ENCODE assay signal across 1 cellular context in the genomic region with DNA sequence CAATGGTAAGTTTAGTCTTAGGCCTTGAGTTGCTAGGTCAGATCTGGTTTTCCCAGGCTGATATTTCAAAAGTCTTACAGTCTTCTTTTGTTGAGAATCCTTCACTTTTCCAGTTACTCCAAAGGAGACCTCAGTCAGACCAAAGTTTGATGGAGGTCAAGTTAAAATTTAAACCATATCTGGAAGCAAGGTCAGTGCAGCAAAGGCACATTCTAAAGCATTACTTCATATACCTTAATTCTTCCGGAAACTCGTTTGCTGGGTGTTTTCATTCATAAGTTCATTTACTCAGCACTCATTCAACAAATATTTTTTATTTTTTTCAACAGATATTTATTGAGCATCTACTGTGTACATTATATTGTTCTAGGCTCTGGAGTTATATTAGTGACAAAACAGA.
A peak's percentile ranks its signal among the peaks of the same experiment; 100 is the strongest.
TF ChIP-seq lines count a peak whose summit lies in the region.

No MANE protein-coding gene starts in this region.

TF ChIP-seq in HepG2, 621 proteins besides CTCF, POLR2A, EP300 and RAD21 (continued from another document):
- TF ChIP-seq, protein P1, sequence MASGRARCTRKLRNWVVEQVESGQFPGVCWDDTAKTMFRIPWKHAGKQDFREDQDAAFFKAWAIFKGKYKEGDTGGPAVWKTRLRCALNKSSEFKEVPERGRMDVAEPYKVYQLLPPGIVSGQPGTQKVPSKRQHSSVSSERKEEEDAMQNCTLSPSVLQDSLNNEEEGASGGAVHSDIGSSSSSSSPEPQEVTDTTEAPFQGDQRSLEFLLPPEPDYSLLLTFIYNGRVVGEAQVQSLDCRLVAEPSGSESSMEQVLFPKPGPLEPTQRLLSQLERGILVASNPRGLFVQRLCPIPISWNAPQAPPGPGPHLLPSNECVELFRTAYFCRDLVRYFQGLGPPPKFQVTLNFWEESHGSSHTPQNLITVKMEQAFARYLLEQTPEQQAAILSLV (CRISPR knock-in tag; IDR thresholded peaks at IDR 0.05; ENCODE audit: borderline replicate concordance), result no peak
- TF ChIP-seq CHD4 (IDR thresholded peaks at IDR 0.05; ENCODE audit: borderline replicate concordance, low read length) (no peak), SOX13 (IDR thresholded peaks at IDR 0.05) (no peak), SOX13 (CRISPR knock-in tag; conservative IDR thresholded peaks at IDR 0.05 in 1 of 2, IDR thresholded peaks at IDR 0.05 in 1 of 2) (peak in 1 of 2 experiments; percentile 53; a peak in 1 of 4 replicates), SETDB1 (CRISPR knock-in tag; IDR thresholded peaks at IDR 0.05; ENCODE audit: borderline replicate concordance) (no peak), KAT8 (CRISPR knock-in tag; IDR thresholded peaks at IDR 0.05) (0 out of 2 replicates have a peak, but pooled peaks have one; percentile 25), MZF1 (CRISPR knock-in tag; IDR thresholded peaks at IDR 0.05; ENCODE audit: borderline replicate concordance) (no peak), SNRNP70 (IDR thresholded peaks at IDR 0.05; ENCODE audit: low read depth, low read length) (no peak), SOX5 (CRISPR knock-in tag; IDR thresholded peaks at IDR 0.05; ENCODE audit: borderline replicate concordance) (peak; percentile 29; the same call in 1 of the 2 replicates), ZBTB10 (CRISPR knock-in tag; IDR thresholded peaks at IDR 0.05; ENCODE audit: borderline replicate concordance) (no peak), FOXJ3 (CRISPR knock-in tag; IDR thresholded peaks at IDR 0.05; ENCODE audit: borderline replicate concordance) (peak; percentile 19; the same call in 1 of the 2 replicates), HMG20A (CRISPR knock-in tag; IDR thresholded peaks at IDR 0.05; ENCODE audit: borderline replicate concordance) (peak; percentile 36; the same call in 1 of the 2 replicates), RARA (CRISPR knock-in tag; IDR thresholded peaks at IDR 0.05) (peak; percentile 31; the same call in 1 of the 2 replicates), ZKSCAN8 (CRISPR knock-in tag; IDR thresholded peaks at IDR 0.05; ENCODE audit: borderline replicate concordance) (peak; percentile 92; the same call in 1 of the 2 replicates), FOXA3 (CRISPR knock-in tag; IDR thresholded peaks at IDR 0.05) (peak; percentile 10; the same call in 1 of the 2 replicates), ZNF451 (CRISPR knock-in tag; IDR thresholded peaks at IDR 0.05) (no peak), POGZ (CRISPR knock-in tag; IDR thresholded peaks at IDR 0.05) (peak; percentile 67; the same call in 1 of the 2 replicates), GATAD2A (CRISPR knock-in tag; IDR thresholded peaks at IDR 0.05) (peak; percentile 37; the same call in 1 of the 2 replicates), ZNF24 (IDR thresholded peaks at IDR 0.05) (peak; percentile 77), TCF12 (IDR thresholded peaks at IDR 0.05) (no peak), TCF12 (CRISPR knock-in tag; IDR thresholded peaks at IDR 0.05) (no peak), ZSCAN30 (CRISPR knock-in tag; IDR thresholded peaks at IDR 0.05) (no peak), CEBPG (CRISPR knock-in tag; IDR thresholded peaks at IDR 0.05) (peak; percentile 48), HMG20B (CRISPR knock-in tag; conservative IDR thresholded peaks at IDR 0.05) (no peak), PAXIP1 (CRISPR knock-in tag; conservative IDR thresholded peaks at IDR 0.05) (peak; percentile 68)
- TF ChIP-seq, protein P2, sequence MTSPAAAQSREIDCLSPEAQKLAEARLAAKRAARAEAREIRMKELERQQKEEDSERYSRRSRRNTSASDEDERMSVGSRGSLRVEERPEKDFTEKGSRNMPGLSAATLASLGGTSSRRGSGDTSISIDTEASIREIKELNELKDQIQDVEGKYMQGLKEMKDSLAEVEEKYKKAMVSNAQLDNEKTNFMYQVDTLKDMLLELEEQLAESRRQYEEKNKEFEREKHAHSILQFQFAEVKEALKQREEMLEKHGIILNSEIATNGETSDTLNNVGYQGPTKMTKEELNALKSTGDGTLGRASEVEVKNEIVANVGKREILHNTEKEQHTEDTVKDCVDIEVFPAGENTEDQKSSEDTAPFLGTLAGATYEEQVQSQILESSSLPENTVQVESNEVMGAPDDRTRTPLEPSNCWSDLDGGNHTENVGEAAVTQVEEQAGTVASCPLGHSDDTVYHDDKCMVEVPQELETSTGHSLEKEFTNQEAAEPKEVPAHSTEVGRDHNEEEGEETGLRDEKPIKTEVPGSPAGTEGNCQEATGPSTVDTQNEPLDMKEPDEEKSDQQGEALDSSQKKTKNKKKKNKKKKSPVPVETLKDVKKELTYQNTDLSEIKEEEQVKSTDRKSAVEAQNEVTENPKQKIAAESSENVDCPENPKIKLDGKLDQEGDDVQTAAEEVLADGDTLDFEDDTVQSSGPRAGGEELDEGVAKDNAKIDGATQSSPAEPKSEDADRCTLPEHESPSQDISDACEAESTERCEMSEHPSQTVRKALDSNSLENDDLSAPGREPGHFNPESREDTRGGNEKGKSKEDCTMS (CRISPR knock-in tag; conservative IDR thresholded peaks at IDR 0.05), result no peak
- TF ChIP-seq, protein P3, sequence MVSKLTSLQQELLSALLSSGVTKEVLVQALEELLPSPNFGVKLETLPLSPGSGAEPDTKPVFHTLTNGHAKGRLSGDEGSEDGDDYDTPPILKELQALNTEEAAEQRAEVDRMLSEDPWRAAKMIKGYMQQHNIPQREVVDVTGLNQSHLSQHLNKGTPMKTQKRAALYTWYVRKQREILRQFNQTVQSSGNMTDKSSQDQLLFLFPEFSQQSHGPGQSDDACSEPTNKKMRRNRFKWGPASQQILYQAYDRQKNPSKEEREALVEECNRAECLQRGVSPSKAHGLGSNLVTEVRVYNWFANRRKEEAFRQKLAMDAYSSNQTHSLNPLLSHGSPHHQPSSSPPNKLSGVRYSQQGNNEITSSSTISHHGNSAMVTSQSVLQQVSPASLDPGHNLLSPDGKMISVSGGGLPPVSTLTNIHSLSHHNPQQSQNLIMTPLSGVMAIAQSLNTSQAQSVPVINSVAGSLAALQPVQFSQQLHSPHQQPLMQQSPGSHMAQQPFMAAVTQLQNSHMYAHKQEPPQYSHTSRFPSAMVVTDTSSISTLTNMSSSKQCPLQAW (CRISPR knock-in tag; IDR thresholded peaks at IDR 0.05), result no peak
